8 cellular contexts compared by ENCODE assay signal in genomic region chr22:43812890-43813289, GRCh38. TPM values are rescaled to one million over a fixed set of nuclear protein-coding genes. Genes with fewer than 3 reads are reported as not detected.
DNase-seq lines count a peak whose midpoint lies in the region; ATAC-seq and TF ChIP-seq lines count a peak whose summit lies in the region.

No MANE protein-coding gene starts in this region.

- intact Hi-C loops in right cardiac atrium (cut with DNase I): no loop called here

- WGBS in right cardiac atrium: 14% methylated on average over 6 of the region's 6 CpGs
- WGBS in smooth muscle cell (ENCODE audit: low lambda C conversion rate): 21% methylated on average over 6 of the region's 6 CpGs

- no peaks in the 10 kb centered on the region for H3F3A ChIP-seq in smooth muscle cell (ENCODE audit: low read depth)

- no peaks in the 10 kb centered on the region for H3K79me2 ChIP-seq in smooth muscle cell (ENCODE audit: low read depth)

- DNase-seq in H7: no peak
- DNase-seq in WTC11 (ENCODE audit: low spot score): no peak
- no peak for DNase-seq in right cardiac atrium
- DNase-seq in smooth muscle cell (lab: John Stamatoyannopoulos, UW; ENCODE audit: unreplicated experiment): no peak
- DNase-seq in COLO829 (ENCODE audit: low spot score): no peak

- H3K36me3 Mint-ChIP-seq in WTC11: no peaks in the 10 kb centered on the region

- H3K9ac ChIP-seq in smooth muscle cell (ENCODE audit: low read depth): peak overlapping the region; percentile 78

- H3K36me3 ChIP-seq in H7 (replicated peaks; ENCODE audit: control insufficient read depth, insufficient read depth, low read length) (no peaks in the 10 kb centered on the region), smooth muscle cell (ENCODE audit: low read depth) (no peaks in the 10 kb centered on the region)

- no peaks in the 10 kb centered on the region for H3K27me3 ChIP-seq in H7 (ENCODE audit: control insufficient read depth, insufficient read depth, low read length)
- H3K27me3 ChIP-seq in right cardiac atrium (ENCODE audit: control insufficient read depth, insufficient read depth): no peaks in the 10 kb centered on the region
- H3K27me3 ChIP-seq in smooth muscle cell (ENCODE audit: low read depth): no peaks in the 10 kb centered on the region

- TF ChIP-seq CTCF in WTC11 (IDR thresholded peaks at IDR 0.05): no peak
- no peak for TF ChIP-seq CTCF in smooth muscle cell (IDR thresholded peaks at IDR 0.05; ENCODE audit: borderline replicate concordance, insufficient read depth, poor library complexity, severe bottlenecking)

- CTCF ChIA-PET in WTC11 (lab: Charles Lee): interaction anchor here (0.8 to 1.8 kb wide), 3 partner anchors 70 to 297 kb away, joined by 3 to 8 read pairs (median 4); no protein-coding TSS in a partner anchor

- no peak for ATAC-seq in WTC11
- no peak for ATAC-seq in right cardiac atrium
- no peak for ATAC-seq in GM21367 (IDR thresholded peaks at IDR 0.05; ENCODE audit: unreplicated experiment)
- no peak for ATAC-seq in GM18867 (IDR thresholded peaks at IDR 0.05; ENCODE audit: unreplicated experiment)
- no peak for ATAC-seq in HG03097 (IDR thresholded peaks at IDR 0.05; ENCODE audit: low FRiP score, unreplicated experiment)

- POLR2A ChIA-PET in WTC11 (lab: Charles Lee): no interaction called here

- H3K4me1 Mint-ChIP-seq in WTC11: peaks cover 21% of the 10 kb centered on the region

- peak overlapping the region; percentile 90 for H3K4me2 ChIP-seq in smooth muscle cell

- H3K4me3 ChIP-seq in H7 (ENCODE audit: insufficient read depth, low read depth, low read length) (peak overlapping the region; percentile 72), right cardiac atrium (ENCODE audit: low read length) (peak overlapping the region; percentile 91), smooth muscle cell (peak overlapping the region; percentile 85)

- no peaks in the 10 kb centered on the region for H4K20me1 ChIP-seq in smooth muscle cell (ENCODE audit: low read depth)

- no peaks in the 10 kb centered on the region for H3K9me3 Mint-ChIP-seq in WTC11

- H3K27ac Mint-ChIP-seq in WTC11: peak overlapping the region; percentile 75

- H3K4me3 Mint-ChIP-seq in WTC11: peak overlapping the region; percentile 82

- H2AFZ ChIP-seq in smooth muscle cell (ENCODE audit: low read depth): peak overlapping the region; percentile 96

- peaks cover 7% of the 10 kb centered on the region for H3K4me1 ChIP-seq in right cardiac atrium (ENCODE audit: control insufficient read depth, insufficient read depth, low read length)
- H3K4me1 ChIP-seq in smooth muscle cell (ENCODE audit: low read depth): peaks cover 15% of the 10 kb centered on the region

- H3K9me3 ChIP-seq in right cardiac atrium (ENCODE audit: control insufficient read depth, low read length) (no peaks in the 10 kb centered on the region), smooth muscle cell (replicated peaks; ENCODE audit: low read depth) (no peaks in the 10 kb centered on the region)

- no peaks in the 10 kb centered on the region; the same call in 1 of the 2 replicates for H3K27me3 Mint-ChIP-seq in WTC11 (ENCODE audit: low read depth)

- H3K27ac ChIP-seq in right cardiac atrium (ENCODE audit: low read length) (no peak overlapping the region), smooth muscle cell (ENCODE audit: low read depth) (no peak overlapping the region)

TF ChIP-seq in WTC11, 78 proteins besides CTCF, POLR2A, EP300 and RAD21:
- 0 out of 2 replicates have a peak, but pooled peaks have one; percentile 29 for TF ChIP-seq ZBTB43 (CRISPR knock-in tag; IDR thresholded peaks at IDR 0.05)
- no peak for TF ChIP-seq GRHL2 (CRISPR knock-in tag; IDR thresholded peaks at IDR 0.05; ENCODE audit: insufficient replicate concordance, severe bottlenecking)
- TF ChIP-seq NFE2L1 (CRISPR knock-in tag; IDR thresholded peaks at IDR 0.05): 0 out of 2 replicates have a peak, but pooled peaks have one; percentile 1

RNA-seq across cellular contexts. Expression of gene EFCAB6, which starts 0.8 kb away (rescaled TPM):
- 0.31 and 0.63 TPM in 2 replicates for total RNA-seq in H7 (2014; rRNA removed; shearing (Covaris generic))
- total RNA-seq in WTC11 (2021) (0.25 to 0.94 TPM (median 0.41 TPM) in 3 replicates), right cardiac atrium (1 to 10 TPM; 1.7 to 3.4 (median 2.4) TPM), smooth muscle cell (1.6 and 2.9 TPM in 2 replicates)
- polyA plus RNA-seq in right cardiac atrium (0.70 TPM), smooth muscle cell (0.59 and 0.80 TPM in 2 replicates)

RNA-seq across cellular contexts. Expression of gene SULT4A1, which starts 49.4 kb away (rescaled TPM):
- 6.3 and 9.8 TPM in 2 replicates for total RNA-seq in H7 (2014; rRNA removed; shearing (Covaris generic))
- total RNA-seq in WTC11 (2021): 12.5 to 13.0 TPM (median 12.6 TPM) in 3 replicates
- under 1 TPM; 0.17 to 0.42 (median 0.24) TPM for total RNA-seq in right cardiac atrium
- polyA plus RNA-seq in right cardiac atrium: 0.57 TPM
- total RNA-seq in smooth muscle cell: 2.6 and 2.7 TPM in 2 replicates
- 4.9 and 5.0 TPM in 2 replicates for polyA plus RNA-seq in smooth muscle cell
